In genomic region chr4:56908206-56909082, GRCh38 we compare ENCODE assay signal across 1 cellular context.
TF ChIP-seq lines count a peak whose summit lies in the region.

No MANE protein-coding gene starts in this region.

TF ChIP-seq in HCT116, 20 proteins besides CTCF, POLR2A, EP300 and RAD21 (continued from another document):
- TF ChIP-seq CEBPB (IDR thresholded peaks at IDR 0.05; ENCODE audit: low read depth) = no peak
- TF ChIP-seq, protein P1, sequence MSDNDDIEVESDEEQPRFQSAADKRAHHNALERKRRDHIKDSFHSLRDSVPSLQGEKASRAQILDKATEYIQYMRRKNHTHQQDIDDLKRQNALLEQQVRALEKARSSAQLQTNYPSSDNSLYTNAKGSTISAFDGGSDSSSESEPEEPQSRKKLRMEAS (IDR thresholded peaks at IDR 0.05) = no peak; the same call in 1 of the 2 replicates
